Comparison of ENCODE assay signal across 8 cellular contexts in the genomic region with DNA sequence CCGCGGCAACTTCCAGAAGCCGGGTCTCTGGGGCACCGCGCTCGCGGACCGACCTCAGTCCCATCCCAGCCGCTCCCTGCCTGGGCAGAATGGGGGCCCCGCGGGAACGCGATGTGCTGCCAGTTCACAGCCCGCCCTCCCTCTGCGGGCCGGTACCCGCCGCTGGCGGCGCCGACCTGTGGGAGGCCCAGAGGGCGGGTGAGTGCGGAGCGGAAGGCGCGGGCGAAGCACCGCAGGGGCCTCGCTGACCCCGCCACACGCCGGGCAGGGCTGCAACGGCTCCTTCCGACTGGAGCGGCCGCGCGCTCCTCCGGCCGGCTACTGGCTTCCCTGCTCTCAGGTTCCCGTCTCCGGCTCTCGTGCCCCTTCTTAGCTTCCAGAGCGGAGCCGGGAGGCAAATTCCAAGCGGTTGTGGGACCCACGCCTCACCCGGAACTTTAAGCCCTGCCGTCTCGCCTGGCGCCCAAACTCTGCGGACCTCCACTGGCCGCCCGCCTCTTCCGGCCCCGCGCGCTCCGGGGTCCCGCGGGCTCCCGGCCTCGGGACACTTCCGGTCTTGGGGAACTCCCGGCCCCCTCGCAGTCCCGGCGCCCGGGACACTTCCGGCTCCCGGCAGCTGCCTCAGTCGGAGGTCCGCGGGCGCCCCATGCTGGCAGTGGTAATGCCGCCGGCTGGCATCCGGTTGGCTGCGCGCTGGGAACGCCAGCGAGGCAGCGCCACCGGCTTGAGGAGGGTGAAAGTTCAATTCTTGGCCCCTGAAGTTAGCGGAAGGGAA. TPM values are rescaled to one million over a fixed set of nuclear protein-coding genes. Genes with fewer than 3 reads are reported as not detected.
DNase-seq lines count a peak whose midpoint lies in the region; ATAC-seq and TF ChIP-seq lines count a peak whose summit lies in the region.

A gene with protein sequence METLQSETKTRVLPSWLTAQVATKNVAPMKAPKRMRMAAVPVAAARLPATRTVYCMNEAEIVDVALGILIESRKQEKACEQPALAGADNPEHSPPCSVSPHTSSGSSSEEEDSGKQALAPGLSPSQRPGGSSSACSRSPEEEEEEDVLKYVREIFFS (minus strand): TSS at position 485 of the 775 bp plus-strand sequence. CDS start 1,785 bp downstream, outside the sequence.

- in situ Hi-C loops in mammary epithelial cell (cut with MboI; ENCODE audit: low sequenced_read_pairs in 2 of 2): loop anchor here in 1 of 2 donors (25.0 kb wide), 1 partner anchor 183 kb away; a partner anchor contains a TSS

- H3K4me2 ChIP-seq in mammary epithelial cell (ENCODE audit: insufficient read depth, low read depth, low read length): peak within 1 kb of the TSS; percentile 80

- WGBS in mammary epithelial cell (ENCODE audit: low coverage, missing lambda C conversion rate): under 1% methylated on average over 33 of the region's 85 CpGs
- WGBS in spleen, 5 donors: 0% methylated on average over 47 to 85 of the region's 85 CpGs

- H3K4me3 Mint-ChIP-seq in immature natural killer cell: peak within 1 kb of the TSS; percentile 86 to 92 (median 92)

- peaks cover 21% of the 10 kb centered on the region for H3K36me3 ChIP-seq in mammary epithelial cell (ENCODE audit: insufficient read depth, low read length)
- H3K36me3 ChIP-seq in spleen: peaks cover 0 to 36% (median 18%) of the 10 kb centered on the region in 6 donors

- intact Hi-C loops in mammary epithelial cell (cut with micrococcal nuclease): loop anchor here (1.0 to 10.0 kb wide), 8 partner anchors 42 to 558 kb away; a partner anchor contains a TSS
- intact Hi-C loops in spleen (cut with DNase I; ENCODE audit: low total_unique reads): no loop called here

- H3K4me3 ChIP-seq in AG04449 (ENCODE audit: low read depth, low read length) (peak within 1 kb of the TSS; percentile 73), mammary epithelial cell (replicated peaks in 1 of 3; ENCODE audit: insufficient read depth in 1 of 3, low read depth in 2 of 3, low read length in 3 of 3) (peak within 1 kb of the TSS; percentile 52 to 83 (median 79)), spleen (peak within 1 kb of the TSS; percentile 42 to 81 (median 66))

- TF ChIP-seq POLR2A in spleen (IDR thresholded peaks at IDR 0.05): peak in 2 of 3 donors; percentile 19 to 64

- POLR2A ChIA-PET in AG04449 (lab: Yijun Ruan, JAX): interaction anchor here (0.7 to 1.2 kb wide), 4 partner anchors 10 to 480 kb away, joined by 3 read pairs; a partner anchor contains a TSS

- dilution Hi-C loops in mammary epithelial cell (cut with HindIII; ENCODE audit: low sequenced_read_pairs): no loop called here

- no peaks in the 10 kb centered on the region for H3K27me3 ChIP-seq in mammary epithelial cell (ENCODE audit: insufficient read depth, low read length)
- H3K27me3 ChIP-seq in spleen (replicated peaks in 1 of 7): no peaks in the 10 kb centered on the region

- peaks cover 47 to 57% of the 10 kb centered on the region in 2 donors for H3K4me1 Mint-ChIP-seq in immature natural killer cell

- peak within 1 kb of the TSS; percentile 94 to 96 (median 95) for H3K27ac Mint-ChIP-seq in immature natural killer cell

- no TSS peak for BruUV-seq in mammary epithelial cell (replicated peaks; lab: Mats Ljungman, UMichigan)

- H3K27me3 Mint-ChIP-seq in immature natural killer cell (ENCODE audit: low read depth in 3 of 3): peaks cover 5 to 23% (median 13%) of the 10 kb centered on the region in 3 donors

- CTCF ChIA-PET in AG04449 (lab: Yijun Ruan, JAX): interaction anchor here (1.1 to 3.3 kb wide), 19 partner anchors 8 to 738 kb away, joined by 3 to 29 read pairs (median 5); a partner anchor contains a TSS
- CTCF ChIA-PET in mammary epithelial cell (lab: Charles Lee; ENCODE audit: low non-redundant PET): interaction anchor here (0.6 to 0.7 kb wide), 2 partner anchors 69 to 371 kb away, joined by 6 to 16 read pairs; no protein-coding TSS in a partner anchor

- peaks cover 0 to 4% (median 0%) of the 10 kb centered on the region in 3 donors for H3K36me3 Mint-ChIP-seq in immature natural killer cell

- ATAC-seq in GM18870 (IDR thresholded peaks at IDR 0.05; ENCODE audit: unreplicated experiment) (peak; percentile 56), HG03135 (IDR thresholded peaks at IDR 0.05; ENCODE audit: unreplicated experiment) (peak; percentile 75)

- H3K27ac ChIP-seq in VCaP (peak within 1 kb of the TSS; percentile 97), mammary epithelial cell (ENCODE audit: insufficient read depth, low read depth, low read length) (peak within 1 kb of the TSS; percentile 91), spleen (peak within 1 kb of the TSS; percentile 85 to 100 (median 98))

- no peaks in the 10 kb centered on the region for H4K20me1 ChIP-seq in mammary epithelial cell (ENCODE audit: insufficient read depth, low read length)

- TF ChIP-seq CTCF in AG04449 (IDR thresholded peaks at IDR 0.05; ENCODE audit: insufficient read depth, low read length, missing control alignments) (peak; percentile 91), VCaP (conservative IDR thresholded peaks at IDR 0.05) (peak; percentile 93), mammary epithelial cell (conservative IDR thresholded peaks at IDR 0.05 in 1 of 2, IDR thresholded peaks at IDR 0.05 in 1 of 2; ENCODE audit: extremely low read depth in 1 of 2, insufficient read depth in 1 of 2, low read depth in 1 of 2, low read length in 2 of 2) (peak; percentile 26 to 75), spleen (IDR thresholded peaks at IDR 0.05 in 8 of 11, conservative IDR thresholded peaks at IDR 0.05 in 3 of 11) (peak; percentile 45 to 90 (median 77))

- H3K9me3 ChIP-seq in mammary epithelial cell (replicated peaks; ENCODE audit: insufficient read depth, low read length) (no peaks in the 10 kb centered on the region), spleen (no peaks in the 10 kb centered on the region)

- no peaks in the 10 kb centered on the region for H3K9me3 Mint-ChIP-seq in immature natural killer cell

- peaks cover 31% of the 10 kb centered on the region for H3K4me1 ChIP-seq in mammary epithelial cell (ENCODE audit: insufficient read depth, low read length)
- H3K4me1 ChIP-seq in spleen: peaks cover 45 to 64% (median 58%) of the 10 kb centered on the region in 6 donors

- DNase-seq in AG04449 (ENCODE audit: low read depth, low spot score): peak; percentile 46
- peak; percentile 96 for DNase-seq in NCI-H2196 (lab: John Stamatoyannopoulos, UW; ENCODE audit: unreplicated experiment)
- peak; percentile 94 for DNase-seq in mammary epithelial cell
- DNase-seq in immature natural killer cell: peak; percentile 85 to 87 (median 87)
- peak; percentile 99 for DNase-seq in spleen

- peaks cover 30% of the 10 kb centered on the region for H3K79me2 ChIP-seq in mammary epithelial cell (ENCODE audit: insufficient read depth, low read length)

- peak within 1 kb of the TSS; percentile 75 for H3K9ac ChIP-seq in mammary epithelial cell (ENCODE audit: insufficient read depth, low read length)

- peak within 1 kb of the TSS; percentile 92 for H2AFZ ChIP-seq in mammary epithelial cell (ENCODE audit: low read depth, low read length)

RNA-seq across cellular contexts. Expression of the gene that starts here (rescaled TPM):
- total RNA-seq in mammary epithelial cell (10 to 100 TPM; 45.2 to 55.8 TPM), spleen (10 to 100 TPM; 37.8 to 55.0 (median 48.2) TPM)
- polyA plus RNA-seq in mammary epithelial cell (50.3 TPM), immature natural killer cell (10 to 100 TPM; 34.8 to 54.7 (median 53.1) TPM), spleen (10 to 100 TPM; 21.2 to 36.8 (median 23.5) TPM)
- polyA minus RNA-seq in mammary epithelial cell: 47.7 TPM

Comparison
In these comparisons a context has a peak if more than half of its experiments do, and no peak if none do; other contexts are left out.
1. Peak in every context shown above with its lines: DNase-seq, ATAC-seq, H3K4me3 ChIP-seq and H3K27ac ChIP-seq.
2. DNase-seq: peak in every context shown above with its lines; median percentile 99 in spleen; 96 in NCI-H2196; 94 in mammary epithelial cell; 87 in immature natural killer cell; 46 in AG04449.